ENCODE assay signal across 28 cellular contexts in the genomic region with DNA sequence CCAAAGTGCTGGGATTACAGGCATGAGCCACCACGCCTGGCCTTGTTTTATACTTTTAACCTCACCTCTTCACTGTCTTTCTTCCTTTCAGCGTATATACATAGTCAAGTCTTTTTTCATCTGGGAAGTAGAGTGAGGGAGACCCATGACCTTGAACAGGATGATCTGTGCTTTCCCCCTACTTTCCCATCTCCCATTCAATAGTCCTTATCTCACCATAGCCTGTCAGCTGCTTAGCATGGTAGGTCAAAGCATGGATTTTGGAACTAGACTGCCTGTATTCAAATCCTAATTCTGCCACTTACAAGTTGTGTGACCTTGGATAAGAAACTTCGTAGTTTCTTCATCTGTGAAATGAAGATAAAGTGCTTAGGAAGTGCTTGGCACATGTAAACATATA.
"Had no signal": no experiment of that assay in that cellular context is flagged by ENCODE, and none has a peak within 500 bp of the region (broad histone marks: within the 10 kb centered on the region; RNA-seq: fewer than 3 reads in every experiment).

No MANE protein-coding gene starts in this region.

- H3K9me3 ChIP-seq: ascending aorta, esophagus squamous epithelium, neutrophil, sigmoid colon, uterus had no signal

- FAIRE-seq: small intestine, TTC549 had no signal

- H3K4me1 Mint-ChIP-seq: brain, endodermal cell, nephron progenitor cell had no signal

- H3K4me3 ChIP-seq: ascending aorta, cardiac muscle cell, esophagus squamous epithelium, sigmoid colon, uterus had no signal

- H3K27me3 Mint-ChIP-seq: activated B cell treated with CpG ODN at 0.5 μM for 24 hours; activated CD8-positive, alpha-beta T cell treated with anti-CD3 and anti-CD28 coated beads for 36 hours; brain; dendritic cell treated with granulocyte-macrophage colony-stimulating factor and Interleukin-4, amounts not matched to agents 40 ng/mL and 50 ng/mL, for 4 days; progenitor cell of endocrine pancreas; stimulated activated naive CD8-positive, alpha-beta T cell treated with anti-CD3 and anti-CD28 coated beads, Interleukin-15, amount 100 ng/mL, for 72 hours; type B pancreatic cell had no signal

- H3K27ac ChIP-seq: ascending aorta, cardiac muscle cell, esophagus squamous epithelium, neutrophil, sigmoid colon, uterus had no signal

- H3K4me3 Mint-ChIP-seq: activated B cell treated with CpG ODN at 0.5 μM for 24 hours; activated CD8-positive, alpha-beta T cell treated with anti-CD3 and anti-CD28 coated beads for 36 hours; activated T-cell treated with anti-CD3 and anti-CD28 coated beads, Interleukin-2, amount 50 U/mL, for 4 hours; brain; dendritic cell treated with granulocyte-macrophage colony-stimulating factor and Interleukin-4, amounts not matched to agents 40 ng/mL and 50 ng/mL, for 4 days; endodermal cell; nephron progenitor cell; stimulated activated effector memory CD8-positive, alpha-beta T cell treated with anti-CD3 and anti-CD28 coated beads, Interleukin-12 subunit alpha, Interleukin-12 subunit beta, amount 100 ng/mL, for 72 hours; stimulated activated naive CD8-positive, alpha-beta T cell treated with anti-CD3 and anti-CD28 coated beads, Interleukin-15, amount 100 ng/mL, for 72 hours; type B pancreatic cell had no signal

- H3K4me1 ChIP-seq: esophagus squamous epithelium, uterus had no signal

- DNase-seq: activated B cell treated with CpG ODN at 0.5 μM for 24 hours; activated CD4-positive, alpha-beta T cell treated with anti-CD3 and anti-CD28 coated beads, Interleukin-2, amount 50 U/mL, for 1 hour; activated CD8-positive, alpha-beta T cell treated with anti-CD3 and anti-CD28 coated beads for 36 hours; activated naive CD4-positive, alpha-beta T cell; activated T-cell treated with anti-CD3 and anti-CD28 coated beads, Interleukin-2, amount 50 U/mL, for 4 hours; endodermal cell; esophagus squamous epithelium; foreskin melanocyte; kidney glomerular epithelial cell; mammary epithelial cell; nephron progenitor cell; sigmoid colon; small intestine; stimulated activated CD4-positive, alpha-beta T cell treated with anti-CD3 and anti-CD28 coated beads, Interleukin-4, amount 100 ng/mL, for 24 hours; stimulated activated naive CD8-positive, alpha-beta T cell treated with anti-CD3 and anti-CD28 coated beads, Interleukin-15, amount 100 ng/mL, for 72 hours; substantia nigra; T-helper 9 cell; uterus had no signal

- H3K36me3 ChIP-seq: ascending aorta, cardiac muscle cell, sigmoid colon, uterus had no signal

- H3K27me3 ChIP-seq: ascending aorta, cardiac muscle cell, esophagus squamous epithelium, neutrophil, sigmoid colon, uterus had no signal

- H3K27ac Mint-ChIP-seq: activated B cell treated with CpG ODN at 0.5 μM for 24 hours; activated CD8-positive, alpha-beta T cell treated with anti-CD3 and anti-CD28 coated beads for 36 hours; activated naive CD4-positive, alpha-beta T cell treated with anti-CD3 and anti-CD28 coated beads, Interleukin-2, amount 50 U/mL, for 72 hours; dendritic cell treated with granulocyte-macrophage colony-stimulating factor and Interleukin-4, amounts not matched to agents 40 ng/mL and 50 ng/mL, for 4 days; endodermal cell; nephron progenitor cell; progenitor cell of endocrine pancreas; stimulated activated effector memory CD8-positive, alpha-beta T cell treated with anti-CD3 and anti-CD28 coated beads, Interleukin-12 subunit alpha, Interleukin-12 subunit beta, amount 100 ng/mL, for 72 hours; type B pancreatic cell had no signal

- ATAC-seq: activated CD8-positive, alpha-beta T cell treated with anti-CD3 and anti-CD28 coated beads for 36 hours; activated naive CD4-positive, alpha-beta T cell treated with anti-CD3 and anti-CD28 coated beads, Interleukin-2, amount 50 U/mL, for 72 hours; activated T-cell treated with anti-CD3 and anti-CD28 coated beads, Interleukin-2, amount 50 U/mL, for 4 hours; stimulated activated effector memory CD8-positive, alpha-beta T cell treated with anti-CD3 and anti-CD28 coated beads, Interleukin-12 subunit alpha, Interleukin-12 subunit beta, amount 100 ng/mL, for 72 hours; stimulated activated naive CD8-positive, alpha-beta T cell treated with anti-CD3 and anti-CD28 coated beads, Interleukin-15, amount 100 ng/mL, for 72 hours had no signal
